Comparison of ENCODE assay signal across 8 cellular contexts in the genomic region with DNA sequence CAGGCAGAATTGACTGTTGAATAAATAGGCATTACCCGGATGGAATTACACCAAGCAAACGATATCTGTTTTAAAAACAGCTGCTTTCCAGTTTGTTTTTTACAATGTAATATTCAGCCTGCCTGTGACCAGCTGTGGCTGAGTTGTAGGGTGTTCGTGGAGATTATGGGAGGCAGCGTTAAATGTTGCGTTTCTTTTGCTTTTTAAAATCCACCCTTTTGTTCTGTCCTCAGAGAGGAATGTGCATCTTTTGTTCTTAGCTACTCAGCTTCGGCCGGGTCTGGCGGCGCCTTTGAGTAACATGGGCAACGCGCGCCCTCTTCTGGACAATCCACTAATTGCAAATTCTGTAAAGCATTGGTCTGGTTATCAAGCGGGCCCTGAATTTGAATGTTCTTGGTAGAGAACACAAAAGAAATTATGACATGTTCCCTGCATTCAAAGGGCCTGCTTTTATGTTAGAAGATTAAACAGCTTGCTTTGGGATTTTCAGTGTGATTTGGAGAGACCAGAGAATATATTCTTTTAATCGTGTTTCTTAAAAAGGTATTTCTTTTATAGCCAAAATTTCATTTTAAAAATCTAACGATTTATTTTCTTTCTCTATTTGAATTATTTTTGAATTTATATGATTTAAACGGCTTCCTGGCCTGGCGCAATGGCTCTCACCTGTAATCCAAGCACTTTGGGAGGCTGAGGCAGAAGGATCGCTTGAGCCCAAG.
DNase-seq lines count a peak whose midpoint lies in the region; ATAC-seq and TF ChIP-seq lines count a peak whose summit lies in the region.

No MANE protein-coding gene starts in this region.

- 20% methylated on average over 18 of the region's 18 CpGs for WGBS in suprapubic skin

- no peaks in the 10 kb centered on the region for H3K27me3 ChIP-seq in CD8-positive, alpha-beta memory T cell (ENCODE audit: insufficient read depth, low read length, poor library complexity, severe bottlenecking)
- H3K27me3 ChIP-seq in MM.1S (replicated peaks; ENCODE audit: insufficient read depth, low read length) (no peaks in the 10 kb centered on the region), suprapubic skin (no peaks in the 10 kb centered on the region)

- no peak overlapping the region for H3K27ac ChIP-seq in CD8-positive, alpha-beta memory T cell (ENCODE audit: low read depth, low read length)
- H3K27ac ChIP-seq in MM.1S (ENCODE audit: low read length), result no peak overlapping the region
- no peak overlapping the region for H3K27ac ChIP-seq in suprapubic skin

- H4K20me1 ChIP-seq in MM.1S (ENCODE audit: insufficient read depth, low read length), result no peaks in the 10 kb centered on the region

- H3K27me3 Mint-ChIP-seq in CD8-positive, alpha-beta memory T cell, result no peaks in the 10 kb centered on the region

- POLR2A ChIA-PET in CD8-positive, alpha-beta memory T cell (lab: Charles Lee), result interaction anchor here (0.6 to 1.9 kb wide), 3 partner anchors 12 to 645 kb away, joined by 4 to 11 read pairs (median 4); no protein-coding TSS in a partner anchor

- H3K4me3 ChIP-seq in CD8-positive, alpha-beta memory T cell (ENCODE audit: low read length), result no peak overlapping the region
- no peak overlapping the region for H3K4me3 ChIP-seq in MM.1S (ENCODE audit: low read length)
- no peak overlapping the region for H3K4me3 ChIP-seq in suprapubic skin

- no peaks in the 10 kb centered on the region for H3K9me2 ChIP-seq in MM.1S (replicated peaks; ENCODE audit: insufficient read depth, low read length)

- H3K79me2 ChIP-seq in MM.1S (ENCODE audit: low read length), result no peaks in the 10 kb centered on the region

- H3K4me3 Mint-ChIP-seq in CD8-positive, alpha-beta memory T cell, result no peak overlapping the region

- TF ChIP-seq CTCF in MM.1S (IDR thresholded peaks at IDR 0.05; ENCODE audit: low read length) (peak; percentile 80), suprapubic skin (IDR thresholded peaks at IDR 0.05) (peak; percentile 76 to 88)

- H3F3A ChIP-seq in MM.1S (ENCODE audit: insufficient read depth, low read length), result no peaks in the 10 kb centered on the region

- TF ChIP-seq EP300 in suprapubic skin (IDR thresholded peaks at IDR 0.05), result no peak

- peaks cover 2 to 5% (median 5%) of the 10 kb centered on the region in 3 donors for H3K4me1 Mint-ChIP-seq in CD8-positive, alpha-beta memory T cell

- H3K9me3 Mint-ChIP-seq in CD8-positive, alpha-beta memory T cell, result no peaks in the 10 kb centered on the region

- no peaks in the 10 kb centered on the region for H3K9me3 ChIP-seq in CD8-positive, alpha-beta memory T cell (ENCODE audit: low read length)
- H3K9me3 ChIP-seq in MM.1S (replicated peaks; ENCODE audit: insufficient read depth, low read length), result no peaks in the 10 kb centered on the region
- no peaks in the 10 kb centered on the region for H3K9me3 ChIP-seq in suprapubic skin

- H3K4me1 ChIP-seq in CD8-positive, alpha-beta memory T cell (ENCODE audit: insufficient read depth, low read length), result no peaks in the 10 kb centered on the region
- H3K4me1 ChIP-seq in MM.1S (ENCODE audit: low read length) (0 out of 2 replicates have a peak, but pooled peaks cover 4% of the 10 kb centered on the region), suprapubic skin (no peaks in the 10 kb centered on the region)

- H3K27ac Mint-ChIP-seq in CD8-positive, alpha-beta memory T cell, result peak overlapping the region in 2 of 8 donors; percentile 8 to 71

- no peak overlapping the region for H3K9ac ChIP-seq in MM.1S (ENCODE audit: low read length)

- H3K36me3 ChIP-seq in CD8-positive, alpha-beta memory T cell (ENCODE audit: insufficient read depth, low read length), result no peaks in the 10 kb centered on the region
- H3K36me3 ChIP-seq in MM.1S (replicated peaks; ENCODE audit: insufficient read depth, low read length) (no peaks in the 10 kb centered on the region), suprapubic skin (no peaks in the 10 kb centered on the region)

- no peaks in the 10 kb centered on the region for H3K36me3 Mint-ChIP-seq in CD8-positive, alpha-beta memory T cell

- H3K4me2 ChIP-seq in MM.1S (ENCODE audit: low read depth, low read length), result peak overlapping the region; percentile 12; the same call in 1 of the 2 replicates

- peak; percentile 64 for ATAC-seq in GM21576 (IDR thresholded peaks at IDR 0.05; ENCODE audit: unreplicated experiment)

- TF ChIP-seq POLR2A in suprapubic skin (IDR thresholded peaks at IDR 0.05), result no peak

- peak overlapping the region; percentile 26; the same call in 1 of the 2 replicates for H2AFZ ChIP-seq in MM.1S (ENCODE audit: low read length)

- peak; percentile 71 to 83 (median 75) for DNase-seq in CD8-positive, alpha-beta memory T cell
- DNase-seq in MM.1S (peak; percentile 85), SHP77 (lab: John Stamatoyannopoulos, UW) (peak; percentile 46 to 74), foreskin melanocyte (peak; percentile 76), nucleus accumbens (lab: John Stamatoyannopoulos, UW) (peak in 55 of 56 donors; percentile 13 to 97 (median 81)), suprapubic skin (ENCODE audit: low spot score in 2 of 2) (peak; percentile 87 to 93)
- peak; percentile 90 for DNase-seq in activated effector memory CD4-positive, alpha-beta T cell treated with anti-CD3 and anti-CD28 coated beads, Interleukin-2, amount 50 U/mL, for 16 hours

- CTCF ChIA-PET in CD8-positive, alpha-beta memory T cell (lab: Charles Lee), result interaction anchor here (0.6 to 9.5 kb wide), 28 partner anchors 9 to 663 kb away, joined by 3 to 236 read pairs (median 4); a partner anchor contains a TSS
